1 cellular context compared by ENCODE assay signal in genomic region chr2:46314065-46314835, GRCh38.
TF ChIP-seq lines count a peak whose summit lies in the region.

No MANE protein-coding gene starts in this region.

TF ChIP-seq in WTC11, 78 proteins besides CTCF, POLR2A, EP300 and RAD21 (continued from another document):
- TF ChIP-seq STAT6 (CRISPR knock-in tag; conservative IDR thresholded peaks at IDR 0.05; ENCODE audit: low read depth), result no peak
- TF ChIP-seq KAT7 (CRISPR knock-in tag; IDR thresholded peaks at IDR 0.05; ENCODE audit: borderline replicate concordance), result no peak
- TF ChIP-seq ATF3 (CRISPR knock-in tag; conservative IDR thresholded peaks at IDR 0.05), result no peak
- no peak for TF ChIP-seq NR3C1 (CRISPR knock-in tag; conservative IDR thresholded peaks at IDR 0.05; ENCODE audit: low read depth)
- TF ChIP-seq OVOL2 (CRISPR knock-in tag; IDR thresholded peaks at IDR 0.05; ENCODE audit: borderline replicate concordance), result no peak
